8 cellular contexts compared by ENCODE assay signal in the genomic region with DNA sequence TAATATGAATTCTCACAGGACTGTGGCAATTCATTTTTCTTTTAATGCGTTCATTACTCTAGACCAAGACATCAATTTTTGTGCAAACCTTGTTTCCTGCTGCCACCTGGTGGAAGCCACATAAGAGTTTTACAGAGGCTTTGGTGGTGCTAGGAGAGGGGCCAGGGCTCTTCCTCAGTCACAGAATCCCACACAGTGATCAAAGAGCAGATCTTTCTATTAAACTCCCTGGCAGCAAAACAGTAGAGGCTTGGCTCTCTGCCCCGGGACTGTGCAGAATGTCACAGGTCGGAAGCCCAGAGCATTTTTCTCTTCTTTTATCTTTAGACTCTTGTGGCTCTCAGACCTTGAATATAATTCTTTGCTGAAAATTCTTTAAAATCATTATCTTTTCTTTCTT.
DNase-seq lines count a peak whose midpoint lies in the region; ATAC-seq and TF ChIP-seq lines count a peak whose summit lies in the region.

No MANE protein-coding gene starts in this region.

- ATAC-seq in GM21529 (IDR thresholded peaks at IDR 0.05; ENCODE audit: unreplicated experiment) (peak; percentile 68), SK-N-SH treated with all-trans-retinoic acid at 6 μM for 48 hours (peak; percentile 100), GM18907 (IDR thresholded peaks at IDR 0.05; ENCODE audit: unreplicated experiment) (no peak)
- ATAC-seq in natural killer cell treated with Interleukin-12 subunit alpha and Interleukin-12 subunit beta and Interleukin-15 and Interleukin-18, amount 100 ng/mL, for 72 hours, result no peak

- TF ChIP-seq POLR2A in ovary (IDR thresholded peaks at IDR 0.05), result no peak

- 0 to 1% (median 1%) methylated on average over 3 of the region's 3 CpGs for WGBS in ovary, 3 donors

- H3K4me3 Mint-ChIP-seq in natural killer cell treated with Interleukin-12 subunit alpha and Interleukin-12 subunit beta and Interleukin-15 and Interleukin-18, amount 100 ng/mL, for 72 hours, result no peak overlapping the region

- H3K9me3 Mint-ChIP-seq in natural killer cell treated with Interleukin-12 subunit alpha and Interleukin-12 subunit beta and Interleukin-15 and Interleukin-18, amount 100 ng/mL, for 72 hours, result no peaks in the 10 kb centered on the region

- no peak for TF ChIP-seq EP300 in ovary (IDR thresholded peaks at IDR 0.05)

- H3K4me1 Mint-ChIP-seq in natural killer cell treated with Interleukin-12 subunit alpha and Interleukin-12 subunit beta and Interleukin-15 and Interleukin-18, amount 100 ng/mL, for 72 hours (ENCODE audit: low read depth in 2 of 2), result no peaks in the 10 kb centered on the region

- intact Hi-C loops in ovary (cut with DNase I), result no loop called here

- H3K36me3 Mint-ChIP-seq in natural killer cell treated with Interleukin-12 subunit alpha and Interleukin-12 subunit beta and Interleukin-15 and Interleukin-18, amount 100 ng/mL, for 72 hours, result no peaks in the 10 kb centered on the region

- peaks cover 2% of the 10 kb centered on the region for H3K4me1 ChIP-seq in ovary (ENCODE audit: insufficient read depth)

- H3K9me3 ChIP-seq in ovary, result no peaks in the 10 kb centered on the region

- DNase-seq in DMS153 (lab: John Stamatoyannopoulos, UW) (peak; percentile 87), NCI-H1092 treated with DMSO at 0.1 percent for 48 hours (lab: John Stamatoyannopoulos, UW) (peak; percentile 89), fibroblast of the conjunctiva (ENCODE audit: low read depth) (peak; percentile 34), ovary (peak; percentile 64 to 77 (median 67))
- no peak for DNase-seq in natural killer cell treated with Interleukin-12 subunit alpha and Interleukin-12 subunit beta and Interleukin-15 and Interleukin-18, amount 100 ng/mL, for 72 hours (ENCODE audit: low spot score)

- H3K36me3 ChIP-seq in ovary, result no peaks in the 10 kb centered on the region

- no peaks in the 10 kb centered on the region for H3K27me3 ChIP-seq in ovary

- H3K4me3 ChIP-seq in ovary, result no peak overlapping the region

- peak; percentile 43 to 58 (median 44) for TF ChIP-seq CTCF in ovary (IDR thresholded peaks at IDR 0.05)

- H3K27ac ChIP-seq in ovary, result no peak overlapping the region

- H3K27me3 Mint-ChIP-seq in natural killer cell treated with Interleukin-12 subunit alpha and Interleukin-12 subunit beta and Interleukin-15 and Interleukin-18, amount 100 ng/mL, for 72 hours, result peaks cover 2 to 13% of the 10 kb centered on the region in 2 donors

- no peak overlapping the region for H3K27ac Mint-ChIP-seq in natural killer cell treated with Interleukin-12 subunit alpha and Interleukin-12 subunit beta and Interleukin-15 and Interleukin-18, amount 100 ng/mL, for 72 hours

TF ChIP-seq in SK-N-SH treated with all-trans-retinoic acid at 6 μM for 48 hours, 23 proteins besides CTCF, POLR2A, EP300 and RAD21:
- no peak for TF ChIP-seq PATZ1 (CRISPR knock-in tag; IDR thresholded peaks at IDR 0.05; ENCODE audit: borderline replicate concordance)
- TF ChIP-seq GLIS3 (CRISPR knock-in tag; IDR thresholded peaks at IDR 0.05), result no peak
- TF ChIP-seq ARNTL (CRISPR knock-in tag; IDR thresholded peaks at IDR 0.05; ENCODE audit: borderline replicate concordance, low read depth), result no peak
- no peak for TF ChIP-seq ZFP3 (CRISPR knock-in tag; IDR thresholded peaks at IDR 0.05)
- TF ChIP-seq POU6F1 (CRISPR knock-in tag; IDR thresholded peaks at IDR 0.05; ENCODE audit: borderline replicate concordance, low read depth), result no peak
- no peak for TF ChIP-seq ESRRG (CRISPR knock-in tag; IDR thresholded peaks at IDR 0.05)
- 0 out of 2 replicates have a peak, but pooled peaks have one; percentile 59 for TF ChIP-seq TSHZ2 (CRISPR knock-in tag; IDR thresholded peaks at IDR 0.05)
- peak; percentile 43; the same call in 1 of the 2 replicates for TF ChIP-seq TCF4 (CRISPR knock-in tag; IDR thresholded peaks at IDR 0.05; ENCODE audit: borderline replicate concordance)
- no peak for TF ChIP-seq ZNF8 (CRISPR knock-in tag; IDR thresholded peaks at IDR 0.05)
- no peak for TF ChIP-seq RARB (CRISPR knock-in tag; IDR thresholded peaks at IDR 0.05)
- TF ChIP-seq SNAI2 (CRISPR knock-in tag; IDR thresholded peaks at IDR 0.05), result no peak
- TF ChIP-seq ISL1 (CRISPR knock-in tag; IDR thresholded peaks at IDR 0.05), result peak; percentile 63

Comparison
In these comparisons a context has a peak if more than half of its experiments do, and no peak if none do; other contexts are left out.
1. ATAC-seq: peak in GM21529 (single experiment) and SK-N-SH treated with all-trans-retinoic acid at 6 μM for 48 hours (single experiment); none in natural killer cell treated with Interleukin-12 subunit alpha and Interleukin-12 subunit beta and Interleukin-15 and Interleukin-18, amount 100 ng/mL, for 72 hours (0 of 2) and GM18907 (single experiment).